Comparison of ENCODE assay signal across 1 cellular context in the genomic region with DNA sequence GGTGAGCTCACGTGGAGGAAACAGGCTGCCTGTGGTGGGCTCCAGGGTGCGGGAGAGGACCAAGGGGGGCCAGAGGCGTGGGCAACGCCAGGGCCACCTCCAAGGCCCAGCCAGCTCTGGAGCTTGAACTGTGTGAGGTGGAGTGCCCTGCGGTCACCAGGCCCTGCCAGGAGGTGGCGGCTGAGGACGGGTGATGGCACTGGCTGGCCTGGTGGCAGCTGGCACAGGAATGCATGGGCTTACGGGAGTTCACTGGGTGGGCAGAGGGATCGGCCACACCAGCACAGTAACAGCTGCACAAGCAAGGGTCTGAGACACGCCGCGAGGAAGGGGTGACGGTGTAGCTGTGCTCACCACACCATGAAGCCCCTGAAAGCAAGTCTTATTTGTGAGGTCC.
TF ChIP-seq lines count a peak whose summit lies in the region.

No MANE protein-coding gene starts in this region.

TF ChIP-seq in H1, 55 proteins besides CTCF, POLR2A, EP300 and RAD21 (continued from another document):
- TF ChIP-seq HDAC2 (IDR thresholded peaks at IDR 0.05; ENCODE audit: borderline replicate concordance in 1 of 2, low read depth in 2 of 2, low read length in 2 of 2): no peak
- no peak for TF ChIP-seq PHF8 (conservative IDR thresholded peaks at IDR 0.05; ENCODE audit: low read depth, low read length)
- no peak for TF ChIP-seq ATF2 (IDR thresholded peaks at IDR 0.05; ENCODE audit: low read length)
- TF ChIP-seq POLR2AphosphoS5 (IDR thresholded peaks at IDR 0.05; ENCODE audit: low read depth, low read length): no peak
- no peak for TF ChIP-seq ZNF274 (IDR thresholded peaks at IDR 0.05; ENCODE audit: borderline replicate concordance, extremely low read depth, low read length)
- TF ChIP-seq SIX5 (IDR thresholded peaks at IDR 0.05; ENCODE audit: low read depth, low read length): no peak
- TF ChIP-seq, protein P1, sequence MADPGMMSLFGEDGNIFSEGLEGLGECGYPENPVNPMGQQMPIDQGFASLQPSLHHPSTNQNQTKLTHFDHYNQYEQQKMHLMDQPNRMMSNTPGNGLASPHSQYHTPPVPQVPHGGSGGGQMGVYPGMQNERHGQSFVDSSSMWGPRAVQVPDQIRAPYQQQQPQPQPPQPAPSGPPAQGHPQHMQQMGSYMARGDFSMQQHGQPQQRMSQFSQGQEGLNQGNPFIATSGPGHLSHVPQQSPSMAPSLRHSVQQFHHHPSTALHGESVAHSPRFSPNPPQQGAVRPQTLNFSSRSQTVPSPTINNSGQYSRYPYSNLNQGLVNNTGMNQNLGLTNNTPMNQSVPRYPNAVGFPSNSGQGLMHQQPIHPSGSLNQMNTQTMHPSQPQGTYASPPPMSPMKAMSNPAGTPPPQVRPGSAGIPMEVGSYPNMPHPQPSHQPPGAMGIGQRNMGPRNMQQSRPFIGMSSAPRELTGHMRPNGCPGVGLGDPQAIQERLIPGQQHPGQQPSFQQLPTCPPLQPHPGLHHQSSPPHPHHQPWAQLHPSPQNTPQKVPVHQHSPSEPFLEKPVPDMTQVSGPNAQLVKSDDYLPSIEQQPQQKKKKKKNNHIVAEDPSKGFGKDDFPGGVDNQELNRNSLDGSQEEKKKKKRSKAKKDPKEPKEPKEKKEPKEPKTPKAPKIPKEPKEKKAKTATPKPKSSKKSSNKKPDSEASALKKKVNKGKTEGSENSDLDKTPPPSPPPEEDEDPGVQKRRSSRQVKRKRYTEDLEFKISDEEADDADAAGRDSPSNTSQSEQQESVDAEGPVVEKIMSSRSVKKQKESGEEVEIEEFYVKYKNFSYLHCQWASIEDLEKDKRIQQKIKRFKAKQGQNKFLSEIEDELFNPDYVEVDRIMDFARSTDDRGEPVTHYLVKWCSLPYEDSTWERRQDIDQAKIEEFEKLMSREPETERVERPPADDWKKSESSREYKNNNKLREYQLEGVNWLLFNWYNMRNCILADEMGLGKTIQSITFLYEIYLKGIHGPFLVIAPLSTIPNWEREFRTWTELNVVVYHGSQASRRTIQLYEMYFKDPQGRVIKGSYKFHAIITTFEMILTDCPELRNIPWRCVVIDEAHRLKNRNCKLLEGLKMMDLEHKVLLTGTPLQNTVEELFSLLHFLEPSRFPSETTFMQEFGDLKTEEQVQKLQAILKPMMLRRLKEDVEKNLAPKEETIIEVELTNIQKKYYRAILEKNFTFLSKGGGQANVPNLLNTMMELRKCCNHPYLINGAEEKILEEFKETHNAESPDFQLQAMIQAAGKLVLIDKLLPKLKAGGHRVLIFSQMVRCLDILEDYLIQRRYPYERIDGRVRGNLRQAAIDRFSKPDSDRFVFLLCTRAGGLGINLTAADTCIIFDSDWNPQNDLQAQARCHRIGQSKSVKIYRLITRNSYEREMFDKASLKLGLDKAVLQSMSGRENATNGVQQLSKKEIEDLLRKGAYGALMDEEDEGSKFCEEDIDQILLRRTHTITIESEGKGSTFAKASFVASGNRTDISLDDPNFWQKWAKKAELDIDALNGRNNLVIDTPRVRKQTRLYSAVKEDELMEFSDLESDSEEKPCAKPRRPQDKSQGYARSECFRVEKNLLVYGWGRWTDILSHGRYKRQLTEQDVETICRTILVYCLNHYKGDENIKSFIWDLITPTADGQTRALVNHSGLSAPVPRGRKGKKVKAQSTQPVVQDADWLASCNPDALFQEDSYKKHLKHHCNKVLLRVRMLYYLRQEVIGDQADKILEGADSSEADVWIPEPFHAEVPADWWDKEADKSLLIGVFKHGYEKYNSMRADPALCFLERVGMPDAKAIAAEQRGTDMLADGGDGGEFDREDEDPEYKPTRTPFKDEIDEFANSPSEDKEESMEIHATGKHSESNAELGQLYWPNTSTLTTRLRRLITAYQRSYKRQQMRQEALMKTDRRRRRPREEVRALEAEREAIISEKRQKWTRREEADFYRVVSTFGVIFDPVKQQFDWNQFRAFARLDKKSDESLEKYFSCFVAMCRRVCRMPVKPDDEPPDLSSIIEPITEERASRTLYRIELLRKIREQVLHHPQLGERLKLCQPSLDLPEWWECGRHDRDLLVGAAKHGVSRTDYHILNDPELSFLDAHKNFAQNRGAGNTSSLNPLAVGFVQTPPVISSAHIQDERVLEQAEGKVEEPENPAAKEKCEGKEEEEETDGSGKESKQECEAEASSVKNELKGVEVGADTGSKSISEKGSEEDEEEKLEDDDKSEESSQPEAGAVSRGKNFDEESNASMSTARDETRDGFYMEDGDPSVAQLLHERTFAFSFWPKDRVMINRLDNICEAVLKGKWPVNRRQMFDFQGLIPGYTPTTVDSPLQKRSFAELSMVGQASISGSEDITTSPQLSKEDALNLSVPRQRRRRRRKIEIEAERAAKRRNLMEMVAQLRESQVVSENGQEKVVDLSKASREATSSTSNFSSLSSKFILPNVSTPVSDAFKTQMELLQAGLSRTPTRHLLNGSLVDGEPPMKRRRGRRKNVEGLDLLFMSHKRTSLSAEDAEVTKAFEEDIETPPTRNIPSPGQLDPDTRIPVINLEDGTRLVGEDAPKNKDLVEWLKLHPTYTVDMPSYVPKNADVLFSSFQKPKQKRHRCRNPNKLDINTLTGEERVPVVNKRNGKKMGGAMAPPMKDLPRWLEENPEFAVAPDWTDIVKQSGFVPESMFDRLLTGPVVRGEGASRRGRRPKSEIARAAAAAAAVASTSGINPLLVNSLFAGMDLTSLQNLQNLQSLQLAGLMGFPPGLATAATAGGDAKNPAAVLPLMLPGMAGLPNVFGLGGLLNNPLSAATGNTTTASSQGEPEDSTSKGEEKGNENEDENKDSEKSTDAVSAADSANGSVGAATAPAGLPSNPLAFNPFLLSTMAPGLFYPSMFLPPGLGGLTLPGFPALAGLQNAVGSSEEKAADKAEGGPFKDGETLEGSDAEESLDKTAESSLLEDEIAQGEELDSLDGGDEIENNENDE (IDR thresholded peaks at IDR 0.05; ENCODE audit: insufficient replicate concordance, low read length): no peak
- no peak for TF ChIP-seq CEBPB (IDR thresholded peaks at IDR 0.05; ENCODE audit: low read depth, low read length)
- TF ChIP-seq EZH2 (IDR thresholded peaks at IDR 0.05; ENCODE audit: low read depth, low read length, severe bottlenecking): no peak
